Comparison of ENCODE assay signal across 16 cellular contexts in the genomic region with DNA sequence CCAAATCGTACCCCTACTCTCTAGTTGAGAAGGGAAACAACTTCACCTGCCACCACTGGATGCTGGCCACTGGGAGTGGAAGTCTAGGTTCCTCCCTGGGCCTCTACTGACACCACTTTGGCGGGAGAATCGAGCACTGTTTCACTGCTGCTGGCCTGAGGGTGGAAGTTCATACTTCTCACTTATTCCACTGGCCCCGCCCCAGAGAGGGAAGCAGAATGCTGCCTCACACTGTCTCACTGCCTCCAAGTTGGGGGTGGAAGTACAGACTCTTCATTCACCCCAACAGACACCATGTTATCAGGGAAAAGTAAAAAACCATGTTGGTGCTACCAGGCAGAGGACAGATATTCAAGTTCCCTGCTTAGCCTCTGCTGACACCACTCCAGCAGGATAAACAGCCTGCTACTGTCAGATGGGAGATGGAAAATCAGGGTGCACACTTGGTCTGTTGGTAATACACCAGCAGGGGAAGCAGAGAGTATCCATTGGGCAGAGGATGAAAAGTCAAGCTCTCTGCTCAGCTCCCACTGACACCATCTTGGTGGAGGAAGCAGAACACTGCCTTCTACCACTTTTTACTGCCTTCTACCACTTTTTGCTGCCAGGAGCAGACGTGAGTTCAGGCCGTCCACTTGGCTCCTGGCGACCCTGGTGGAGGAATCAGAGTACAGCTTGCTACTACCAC.
DNase-seq lines count a peak whose midpoint lies in the region; ATAC-seq and TF ChIP-seq lines count a peak whose summit lies in the region.
"Had no signal": no experiment of that assay in that cellular context is flagged by ENCODE, and none has a peak within 500 bp of the region (broad histone marks: within the 10 kb centered on the region; RNA-seq: fewer than 3 reads in every experiment).

No MANE protein-coding gene starts in this region.

- H3K4me1 ChIP-seq in left lung: no peaks in the 10 kb centered on the region

- intact Hi-C loops in left lung (cut with DNase I): no loop called here

- DNase-seq in HuH-7.5 (ENCODE audit: low spot score) (peak; percentile 15), cardiac fibroblast (ENCODE audit: low read depth in 2 of 2) (no peak), left lung (no peak), SHP77 (lab: John Stamatoyannopoulos, UW) (no peak)
- no peak for DNase-seq in naive thymus-derived CD8-positive, alpha-beta T cell
- DNase-seq in activated T-cell treated with anti-CD3 and anti-CD28 coated beads, Interleukin-2, amount 50 U/mL, for 48 hours: no peak
- DNase-seq: activated CD4-positive, CD25-positive, alpha-beta regulatory T cell; C1 segment of cervical spinal cord; GDM1; GOT3; left cardiac atrium had no signal

- no peaks in the 10 kb centered on the region for H3K4me1 Mint-ChIP-seq in naive thymus-derived CD8-positive, alpha-beta T cell
- H3K4me1 Mint-ChIP-seq: activated naive CD4-positive, alpha-beta T cell treated with anti-CD3 and anti-CD28 coated beads, Interleukin-2, amount 50 U/mL, for 24 hours had no signal

- H3K9me3 Mint-ChIP-seq in naive thymus-derived CD8-positive, alpha-beta T cell: peaks cover 0 to 36% (median 15%) of the 10 kb centered on the region in 9 donors

- no peaks in the 10 kb centered on the region for H3K27me3 ChIP-seq in left lung

- H3K36me3 ChIP-seq in left lung: peaks cover 0 to 4% of the 10 kb centered on the region in 2 donors

- no peak overlapping the region for H3K4me3 Mint-ChIP-seq in naive thymus-derived CD8-positive, alpha-beta T cell
- H3K4me3 Mint-ChIP-seq: activated naive CD4-positive, alpha-beta T cell treated with anti-CD3 and anti-CD28 coated beads, Interleukin-2, amount 50 U/mL, for 24 hours had no signal

- peak; percentile 34; the same call in 2 of the 3 replicates for TF ChIP-seq CTCF in GM12872 (IDR thresholded peaks at IDR 0.05; ENCODE audit: insufficient read depth, low read depth, low read length)
- TF ChIP-seq CTCF in cardiac fibroblast (IDR thresholded peaks at IDR 0.05; ENCODE audit: low read depth, low read length): peak; percentile 21
- no peak for TF ChIP-seq CTCF in left lung (IDR thresholded peaks at IDR 0.05)

- ATAC-seq in left lung (peak; percentile 38), GM18858 (IDR thresholded peaks at IDR 0.05; ENCODE audit: unreplicated experiment) (no peak)
- ATAC-seq in naive thymus-derived CD8-positive, alpha-beta T cell: no peak
- ATAC-seq: SK-N-SH treated with all-trans-retinoic acid at 6 μM for 48 hours had no signal

- POLR2A ChIA-PET in naive thymus-derived CD8-positive, alpha-beta T cell (lab: Charles Lee): no interaction called here

- H3K36me3 Mint-ChIP-seq in naive thymus-derived CD8-positive, alpha-beta T cell: peaks cover 27 to 54% (median 48%) of the 10 kb centered on the region in 3 donors

- H3K9me3 ChIP-seq in left lung: peaks cover 0 to 2% of the 10 kb centered on the region in 2 donors

- no peaks in the 10 kb centered on the region for H3K27me3 Mint-ChIP-seq in naive thymus-derived CD8-positive, alpha-beta T cell
- H3K27me3 Mint-ChIP-seq: activated naive CD4-positive, alpha-beta T cell treated with anti-CD3 and anti-CD28 coated beads, Interleukin-2, amount 50 U/mL, for 24 hours had no signal

- no peak overlapping the region for H3K27ac Mint-ChIP-seq in naive thymus-derived CD8-positive, alpha-beta T cell
- H3K27ac Mint-ChIP-seq: activated naive CD4-positive, alpha-beta T cell treated with anti-CD3 and anti-CD28 coated beads, Interleukin-2, amount 50 U/mL, for 24 hours had no signal

- no peak overlapping the region for H3K4me3 ChIP-seq in cardiac fibroblast (replicated peaks in 1 of 2; ENCODE audit: low read depth in 2 of 2, low read length in 2 of 2)
- H3K4me3 ChIP-seq in left lung: no peak overlapping the region

- no peak overlapping the region for H3K27ac ChIP-seq in left lung
- H3K27ac ChIP-seq: HL-60 had no signal

Comparison
In these comparisons a context has a peak if more than half of its experiments do, and no peak if none do; other contexts are left out.
1. CTCF ChIP-seq: peak in GM12872 (single experiment) and cardiac fibroblast (single experiment); none in left lung (0 of 2).